34 cellular contexts compared by ENCODE assay signal in genomic region chr9:87077986-87078385, GRCh38.
"Had no signal": no experiment of that assay in that cellular context is flagged by ENCODE, and none has a peak within 500 bp of the region (broad histone marks: within the 10 kb centered on the region; RNA-seq: fewer than 3 reads in every experiment).

No MANE protein-coding gene starts in this region.

- H3K36me3 Mint-ChIP-seq: naive B cell; naive thymus-derived CD8-positive, alpha-beta T cell; natural killer cell treated with Interleukin-12 subunit alpha and Interleukin-12 subunit beta and Interleukin-15 and Interleukin-18, amount 100 ng/mL, for 72 hours; stimulated activated memory B cell treated with anti-CD40 and anti-IgM and Interleukin-4, amounts not matched to agents 10 μg/mL and 1 μg/mL and 100 μg/mL, for 72 hours; type B pancreatic cell had no signal

- H3K27me3 ChIP-seq: neutrophil, ovary, right lobe of liver, sigmoid colon, spleen, suprapubic skin, testis, thyroid gland, tibial nerve, upper lobe of right lung, uterus had no signal

- H3K4me3 ChIP-seq: ovary, psoas muscle, right lobe of liver, sigmoid colon, spleen, suprapubic skin, testis, thyroid gland, tibial nerve, upper lobe of right lung, uterus had no signal

- ATAC-seq: naive thymus-derived CD8-positive, alpha-beta T cell; natural killer cell treated with Interleukin-12 subunit alpha and Interleukin-12 subunit beta and Interleukin-15 and Interleukin-18, amount 100 ng/mL, for 72 hours; psoas muscle; right cardiac atrium; right lobe of liver; stimulated activated memory B cell treated with anti-CD40 and anti-IgM and Interleukin-4, amounts not matched to agents 10 μg/mL and 1 μg/mL and 100 μg/mL, for 72 hours; stimulated activated naive CD8-positive, alpha-beta T cell treated with anti-CD3 and anti-CD28 coated beads, Interleukin-15, amount 100 ng/mL, for 72 hours; stimulated activated naive CD8-positive, alpha-beta T cell treated with anti-CD3 and anti-CD28 coated beads, Interleukin-15, Interleukin-2, amounts not matched to agents 100 U/mL and 50 U/mL, for 24 hours; upper lobe of right lung had no signal

- H3K9ac ChIP-seq: parathyroid adenoma had no signal

- H3K27me3 Mint-ChIP-seq: naive B cell; progenitor cell of endocrine pancreas; stimulated activated memory B cell treated with anti-CD40 and anti-IgM and Interleukin-4, amounts not matched to agents 10 μg/mL and 1 μg/mL and 100 μg/mL, for 72 hours; stimulated activated naive CD8-positive, alpha-beta T cell treated with anti-CD3 and anti-CD28 coated beads, Interleukin-15, amount 100 ng/mL, for 72 hours; type B pancreatic cell had no signal

- H3K79me2 ChIP-seq: parathyroid adenoma had no signal

- DNase-seq: naive B cell; naive thymus-derived CD8-positive, alpha-beta T cell; nephron progenitor cell; nucleus accumbens; ovary; posterior cingulate gyrus; psoas muscle; right cardiac atrium; right lobe of liver; sigmoid colon; small intestine; spleen; stimulated activated CD4-positive, alpha-beta T cell treated with anti-CD3 and anti-CD28 coated beads, Interleukin-12 subunit alpha, Interleukin-12 subunit beta, amount 100 ng/mL, for 4 hours; stimulated activated CD4-positive, alpha-beta T cell treated with anti-CD3 and anti-CD28 coated beads, Interleukin-1b, Interleukin-23, amount 100 ng/mL, for 48 hours; stimulated activated CD4-positive, alpha-beta T cell treated with anti-CD3 and anti-CD28 coated beads, Interleukin-4, amount 100 ng/mL, for 1 hour; stimulated activated CD4-positive, alpha-beta T cell treated with anti-CD3 and anti-CD28 coated beads, Interleukin-4, amount 100 ng/mL, for 4 hours; stimulated activated CD8-positive, alpha-beta memory T cell treated with anti-CD3 and anti-CD28 coated beads, Interleukin-4, amount 100 ng/mL, for 48 hours; stimulated activated naive CD4-positive, alpha-beta T cell; stimulated activated naive CD8-positive, alpha-beta T cell treated with anti-CD3 and anti-CD28 coated beads, Interleukin-15, amount 100 ng/mL, for 72 hours; stimulated activated naive CD8-positive, alpha-beta T cell treated with anti-CD3 and anti-CD28 coated beads, Interleukin-15, Interleukin-2, amounts not matched to agents 100 U/mL and 50 U/mL, for 24 hours; substantia nigra; testis; thyroid gland; upper lobe of right lung; uterus had no signal

- H3K4me1 Mint-ChIP-seq: naive B cell; naive thymus-derived CD8-positive, alpha-beta T cell; stimulated activated memory B cell treated with anti-CD40 and anti-IgM and Interleukin-4, amounts not matched to agents 10 μg/mL and 1 μg/mL and 100 μg/mL, for 72 hours; stimulated activated naive CD8-positive, alpha-beta T cell treated with anti-CD3 and anti-CD28 coated beads, Interleukin-15, amount 100 ng/mL, for 72 hours had no signal

- H3K36me3 ChIP-seq: neutrophil, ovary, right lobe of liver, sigmoid colon, spleen, suprapubic skin, thyroid gland, tibial nerve, upper lobe of right lung, uterus had no signal

- H3K4me1 ChIP-seq: parathyroid adenoma, right lobe of liver, spleen, suprapubic skin, testis, thyroid gland, tibial nerve, upper lobe of right lung had no signal

- H3K27ac ChIP-seq: neutrophil, ovary, parathyroid adenoma, psoas muscle, right lobe of liver, spleen, suprapubic skin, testis, thyroid gland, tibial nerve, upper lobe of right lung had no signal

- H3K4me3 Mint-ChIP-seq: naive B cell; naive thymus-derived CD8-positive, alpha-beta T cell; natural killer cell treated with Interleukin-12 subunit alpha and Interleukin-12 subunit beta and Interleukin-15 and Interleukin-18, amount 100 ng/mL, for 72 hours; nephron progenitor cell; neural crest cell; stimulated activated memory B cell treated with anti-CD40 and anti-IgM and Interleukin-4, amounts not matched to agents 10 μg/mL and 1 μg/mL and 100 μg/mL, for 72 hours; stimulated activated naive CD8-positive, alpha-beta T cell treated with anti-CD3 and anti-CD28 coated beads, Interleukin-15, amount 100 ng/mL, for 72 hours; type B pancreatic cell had no signal

- H3K27ac Mint-ChIP-seq: naive thymus-derived CD8-positive, alpha-beta T cell; natural killer cell treated with Interleukin-12 subunit alpha and Interleukin-12 subunit beta and Interleukin-15 and Interleukin-18, amount 100 ng/mL, for 72 hours; nephron progenitor cell; progenitor cell of endocrine pancreas; stimulated activated memory B cell treated with anti-CD40 and anti-IgM and Interleukin-4, amounts not matched to agents 10 μg/mL and 1 μg/mL and 100 μg/mL, for 72 hours; stimulated activated naive CD8-positive, alpha-beta T cell treated with anti-CD3 and anti-CD28 coated beads, Interleukin-15, amount 100 ng/mL, for 72 hours; type B pancreatic cell had no signal

- H2AFZ ChIP-seq: parathyroid adenoma had no signal

- H3K9me3 ChIP-seq: neutrophil, ovary, psoas muscle, right lobe of liver, suprapubic skin, testis, thyroid gland, tibial nerve, upper lobe of right lung, uterus had no signal
